27 cellular contexts compared by ENCODE assay signal in genomic region chr7:13749666-13750065, GRCh38.
"Had no signal": no experiment of that assay in that cellular context is flagged by ENCODE, and none has a peak within 500 bp of the region (broad histone marks: within the 10 kb centered on the region; RNA-seq: fewer than 3 reads in every experiment).

No MANE protein-coding gene starts in this region.

- ATAC-seq: activated CD8-positive, alpha-beta memory T cell treated with anti-CD3 and anti-CD28 coated beads, Interleukin-2, amount 10 ng/mL, durations not matched to agents 7 days and 5 days; activated naive CD8-positive, alpha-beta T cell treated with anti-CD3 and anti-CD28 coated beads, Interleukin-2, amount 50 U/mL, for 24 hours; PC-3; T-cell had no signal

- DNase-seq: activated B cell treated with CpG ODN at 0.5 μM for 24 hours; activated CD4-positive, alpha-beta memory T cell treated with anti-CD3 and anti-CD28 coated beads, Interleukin-2, amount 10 ng/mL, durations not matched to agents 7 days and 5 days; activated CD4-positive, alpha-beta T cell treated with anti-CD3 and anti-CD28 coated beads for 48 hours; activated CD4-positive, CD25-positive, alpha-beta regulatory T cell treated with anti-CD3 and anti-CD28 coated beads, Interleukin-2, amount 50 U/mL, for 72 hours; activated CD8-positive, alpha-beta memory T cell treated with anti-CD3 and anti-CD28 coated beads for 24 hours; activated CD8-positive, alpha-beta memory T cell treated with anti-CD3 and anti-CD28 coated beads, Interleukin-2, amount 10 ng/mL, durations not matched to agents 7 days and 5 days; activated CD8-positive, alpha-beta memory T cell treated with anti-CD3 and anti-CD28 coated beads, Interleukin-2, amount 50 U/mL, for 48 hours; activated effector memory CD4-positive, alpha-beta T cell treated with Interleukin-2 at 50 U/mL for 16 hours; activated naive CD4-positive, alpha-beta T cell treated with anti-CD3 and anti-CD28 coated beads, Interleukin-2, amount 10 ng/mL, durations not matched to agents 7 days and 5 days; activated naive CD8-positive, alpha-beta T cell treated with anti-CD3 and anti-CD28 coated beads, Interleukin-2, amount 50 U/mL, for 24 hours; activated T-cell treated with anti-CD3 and anti-CD28 coated beads, Interleukin-2, amount 50 U/mL, for 48 hours; anterior cingulate cortex; Karpas-422; NCI-H1105; NCI-H1417 treated with DMSO at 0.1 percent for 48 hours; NCI-H2029; NCI-H2107; NCI-H2171; NCI-H510A treated with DMSO at 0.1 percent for 48 hours; PC-3; Peyer's patch; RPMI8226; SHP77 treated with DMSO at 0.1 percent for 48 hours; SK-N-SH; T-cell; T-helper 2 cell; T-helper 9 cell had no signal
